ENCODE assay signal across 18 cellular contexts in genomic region chr1:36818771-36819170, GRCh38.
DNase-seq lines count a peak whose midpoint lies in the region; ATAC-seq and TF ChIP-seq lines count a peak whose summit lies in the region.
"Had no signal": no experiment of that assay in that cellular context is flagged by ENCODE, and none has a peak within 500 bp of the region (broad histone marks: within the 10 kb centered on the region; RNA-seq: fewer than 3 reads in every experiment).

No MANE protein-coding gene starts in this region.

- H3K36me3 ChIP-seq in body of pancreas (replicated peaks in 1 of 2; ENCODE audit: insufficient read depth in 1 of 2, low read depth in 2 of 2), result no peaks in the 10 kb centered on the region
- H3K36me3 ChIP-seq in psoas muscle (ENCODE audit: insufficient read depth in 1 of 2, low read depth in 1 of 2), result no peaks in the 10 kb centered on the region
- H3K36me3 ChIP-seq: BLaER1 treated with 17β-estradiol and CSF1 and Interleukin-3, amounts not matched to agents 10 nM and 100 nM; HAP-1 had no signal

- TF ChIP-seq POLR2A in body of pancreas (IDR thresholded peaks at IDR 0.05), result no peak

- TF ChIP-seq CTCF in neural crest cell (conservative IDR thresholded peaks at IDR 0.05) (no peak), body of pancreas (IDR thresholded peaks at IDR 0.05) (no peak), psoas muscle (IDR thresholded peaks at IDR 0.05) (no peak)

- H3K27me3 ChIP-seq in body of pancreas (no peaks in the 10 kb centered on the region), psoas muscle (ENCODE audit: insufficient read depth in 3 of 3, low read length in 2 of 3) (peaks cover 0 to 12% (median 0%) of the 10 kb centered on the region in 3 donors)
- H3K27me3 ChIP-seq: BLaER1 treated with 17β-estradiol and CSF1 and Interleukin-3, amounts not matched to agents 10 nM and 100 nM had no signal

- 28 to 36% methylated on average over 2 of the region's 2 CpGs for WGBS in body of pancreas, 2 donors
- WGBS in psoas muscle, 3 donors, result 54 to 70% (median 60%) methylated on average over 2 of the region's 2 CpGs

- peaks cover 10% of the 10 kb centered on the region for H3K4me1 Mint-ChIP-seq in neural crest cell
- H3K4me1 Mint-ChIP-seq: B cell had no signal

- peak; percentile 23 for DNase-seq in DMS 273 (lab: John Stamatoyannopoulos, UW; ENCODE audit: unreplicated experiment)
- no peak for DNase-seq in DMS 273 treated with DMSO at 0.1 percent for 48 hours (lab: John Stamatoyannopoulos, UW)
- peak; percentile 54 for DNase-seq in COR-L47 (lab: John Stamatoyannopoulos, UW)
- DNase-seq in NCI-H69 (lab: John Stamatoyannopoulos, UW), result peak; percentile 17
- no peak for DNase-seq in neural crest cell (ENCODE audit: low read depth, low spot score)
- no peak for DNase-seq in NCI-H2107 treated with DMSO at 0.1 percent for 48 hours (lab: John Stamatoyannopoulos, UW; ENCODE audit: unreplicated experiment)
- DNase-seq in body of pancreas, result no peak
- no peak for DNase-seq in psoas muscle
- DNase-seq: CD8-positive, alpha-beta T cell; DMS153; DMS79; GDM1; GM23248 had no signal

- H3K9me3 Mint-ChIP-seq in neural crest cell, result no peaks in the 10 kb centered on the region
- H3K9me3 Mint-ChIP-seq: CD8-positive, alpha-beta T cell had no signal

- H3K27me3 Mint-ChIP-seq in neural crest cell (ENCODE audit: low read depth), result no peaks in the 10 kb centered on the region

- intact Hi-C loops in body of pancreas (cut with DNase I), result no loop called here
- intact Hi-C loops in psoas muscle (cut with DNase I), result no loop called here

- H3K9me3 ChIP-seq in body of pancreas (no peaks in the 10 kb centered on the region), psoas muscle (no peaks in the 10 kb centered on the region)
- H3K9me3 ChIP-seq: A549; BLaER1 treated with 17β-estradiol and CSF1 and Interleukin-3, amounts not matched to agents 10 nM and 100 nM; HAP-1 had no signal

- H3K27ac Mint-ChIP-seq in neural crest cell (ENCODE audit: unreplicated experiment), result peak overlapping the region; percentile 64
- H3K27ac Mint-ChIP-seq: B cell; CD8-positive, alpha-beta T cell had no signal

- no peak overlapping the region for H3K27ac ChIP-seq in body of pancreas
- H3K27ac ChIP-seq in psoas muscle, result no peak overlapping the region
- H3K27ac ChIP-seq: 22Rv1; A549; BLaER1 treated with 17β-estradiol and CSF1 and Interleukin-3, amounts not matched to agents 10 nM and 100 nM; GM23248 had no signal

- H3K4me1 ChIP-seq in body of pancreas (no peaks in the 10 kb centered on the region), psoas muscle (no peaks in the 10 kb centered on the region)
- H3K4me1 ChIP-seq: A549, HAP-1 had no signal

- no peaks in the 10 kb centered on the region for H3K36me3 Mint-ChIP-seq in neural crest cell (ENCODE audit: low read depth)
- H3K36me3 Mint-ChIP-seq: CD8-positive, alpha-beta T cell had no signal

- H3K4me3 ChIP-seq in body of pancreas (no peak overlapping the region), psoas muscle (no peak overlapping the region)
- H3K4me3 ChIP-seq: A549; BLaER1 treated with 17β-estradiol and CSF1 and Interleukin-3, amounts not matched to agents 10 nM and 100 nM; GM23248; HAP-1 had no signal

- no peak for ATAC-seq in body of pancreas
- no peak for ATAC-seq in psoas muscle
- ATAC-seq: CD8-positive, alpha-beta T cell had no signal

- H3K4me3 Mint-ChIP-seq in neural crest cell, result no peak overlapping the region
- H3K4me3 Mint-ChIP-seq: B cell; CD8-positive, alpha-beta T cell had no signal

Comparison
In these comparisons a context has a peak if more than half of its experiments do, and no peak if none do; other contexts are left out.
1. DNase-seq: peak in DMS 273 (single experiment), COR-L47 (single experiment) and NCI-H69 (single experiment); none in DMS 273 treated with DMSO at 0.1 percent for 48 hours (single experiment), neural crest cell (single experiment), NCI-H2107 treated with DMSO at 0.1 percent for 48 hours (single experiment), body of pancreas (0 of 4) and psoas muscle (0 of 2).